11 cellular contexts compared by ENCODE assay signal in genomic region chr15:42576776-42577175, GRCh38. TPM values are rescaled to one million over a fixed set of nuclear protein-coding genes. Genes with fewer than 3 reads are reported as not detected.
DNase-seq lines count a peak whose midpoint lies in the region; ATAC-seq, FAIRE-seq and TF ChIP-seq lines count a peak whose summit lies in the region.
"Had no signal": no experiment of that assay in that cellular context is flagged by ENCODE, and none has a peak within 500 bp of the region (broad histone marks: within the 10 kb centered on the region; RNA-seq: fewer than 3 reads in every experiment).

No MANE protein-coding gene starts in this region.

- intact Hi-C loops in natural killer cell (cut with micrococcal nuclease), result no loop called here

- peaks cover 61% of the 10 kb centered on the region for H3K4me1 ChIP-seq in BLaER1
- peaks cover 8% of the 10 kb centered on the region; the same call in 1 of the 2 replicates for H3K4me1 ChIP-seq in GM23338 (ENCODE audit: insufficient read depth)
- peaks cover 16% of the 10 kb centered on the region for H3K4me1 ChIP-seq in astrocyte (ENCODE audit: insufficient read depth, low read length)

- peaks cover 8% of the 10 kb centered on the region; the same call in 1 of the 2 replicates for H3F3A ChIP-seq in GM23338 (replicated peaks; ENCODE audit: low read depth)

- DNase-seq in GM23338 (ENCODE audit: low spot score), result no peak
- no peak for DNase-seq in astrocyte (ENCODE audit: low read depth)
- no peak for DNase-seq in natural killer cell
- no peak for DNase-seq in NCI-H748 treated with DMSO at 0.1 percent for 48 hours (lab: John Stamatoyannopoulos, UW)
- no peak for DNase-seq in stimulated activated naive CD4-positive, alpha-beta T cell treated with Interleukin-2 at 50 U/mL for 16 hours (lab: John Stamatoyannopoulos, UW)
- DNase-seq in mucosa of gallbladder (ENCODE audit: low spot score), result no peak
- DNase-seq: GDM1, NCI-H526 treated with DMSO at 0.1 percent for 48 hours had no signal

- no peak overlapping the region for H2AFZ ChIP-seq in GM23338
- no peak overlapping the region for H2AFZ ChIP-seq in astrocyte (ENCODE audit: low read depth, low read length)

- H3K4me3 ChIP-seq in BLaER1 (peak overlapping the region; percentile 88), GM23338 (peak overlapping the region; percentile 78), astrocyte (ENCODE audit: insufficient read depth, low read depth, low read length) (no peak overlapping the region)

- peak overlapping the region; percentile 94 for H3K4me2 ChIP-seq in BLaER1
- peak overlapping the region; percentile 92; the same call in 1 of the 2 replicates for H3K4me2 ChIP-seq in GM23338
- peak overlapping the region; percentile 95 for H3K4me2 ChIP-seq in astrocyte (ENCODE audit: low read length)

- TF ChIP-seq CTCF in GM23338 (conservative IDR thresholded peaks at IDR 0.05; ENCODE audit: low read depth in 2 of 2), result no peak
- TF ChIP-seq CTCF in astrocyte (IDR thresholded peaks at IDR 0.05; ENCODE audit: insufficient read depth, low read depth, low read length), result no peak
- TF ChIP-seq CTCF in natural killer cell (IDR thresholded peaks at IDR 0.05), result no peak

- no peaks in the 10 kb centered on the region for H3K36me3 ChIP-seq in BLaER1
- H3K36me3 ChIP-seq in GM23338 (ENCODE audit: insufficient read depth), result no peaks in the 10 kb centered on the region
- H3K36me3 ChIP-seq in astrocyte (ENCODE audit: insufficient read depth, low read length), result no peaks in the 10 kb centered on the region

- no peak for FAIRE-seq in astrocyte (lab: Jason Lieb, UNC)
- FAIRE-seq: endometrium had no signal

- H4K20me1 ChIP-seq in BLaER1 (peaks cover 18% of the 10 kb centered on the region; the same call in 1 of the 2 replicates), GM23338 (replicated peaks; ENCODE audit: insufficient read depth) (peaks cover 20% of the 10 kb centered on the region; the same call in 1 of the 2 replicates), astrocyte (ENCODE audit: insufficient read depth, low read length) (peaks cover 26% of the 10 kb centered on the region)

- H3K27me3 ChIP-seq in BLaER1 (no peaks in the 10 kb centered on the region), GM23338 (ENCODE audit: insufficient read depth) (peaks cover 51% of the 10 kb centered on the region), astrocyte (ENCODE audit: insufficient read depth, low read length) (no peaks in the 10 kb centered on the region)

- no peaks in the 10 kb centered on the region for H3K9me2 ChIP-seq in GM23338 (ENCODE audit: insufficient read depth)

- H3K79me2 ChIP-seq in GM23338 (replicated peaks; ENCODE audit: insufficient read depth), result peaks cover 8% of the 10 kb centered on the region
- peaks cover 16% of the 10 kb centered on the region for H3K79me2 ChIP-seq in astrocyte (ENCODE audit: insufficient read depth, low read length)

- peak overlapping the region; percentile 94 for H3K4me3 Mint-ChIP-seq in GM23338
- peak overlapping the region; percentile 94 for H3K4me3 Mint-ChIP-seq in astrocyte (ENCODE audit: unreplicated experiment)
- peak overlapping the region; percentile 93 for H3K4me3 Mint-ChIP-seq in natural killer cell

- no peaks in the 10 kb centered on the region for H3K36me3 Mint-ChIP-seq in GM23338 (ENCODE audit: low read depth)
- H3K36me3 Mint-ChIP-seq in astrocyte (ENCODE audit: low read depth, unreplicated experiment), result no peaks in the 10 kb centered on the region
- H3K36me3 Mint-ChIP-seq in natural killer cell, result no peaks in the 10 kb centered on the region

- H3K27ac Mint-ChIP-seq in GM23338 (no peak overlapping the region), astrocyte (ENCODE audit: unreplicated experiment) (no peak overlapping the region), natural killer cell (peak overlapping the region in 1 of 2 donors; percentile 83)

- ATAC-seq in GM23338, result no peak
- no peak for ATAC-seq in natural killer cell
- ATAC-seq in GM21423 (IDR thresholded peaks at IDR 0.05; ENCODE audit: unreplicated experiment), result no peak

- H3K9ac ChIP-seq in BLaER1 (peak overlapping the region; percentile 85), astrocyte (ENCODE audit: low read length) (no peak overlapping the region)

- H3K9me3 Mint-ChIP-seq in GM23338, result no peaks in the 10 kb centered on the region
- no peaks in the 10 kb centered on the region for H3K9me3 Mint-ChIP-seq in astrocyte (ENCODE audit: unreplicated experiment)
- H3K9me3 Mint-ChIP-seq in natural killer cell, result no peaks in the 10 kb centered on the region

- H3K4me1 Mint-ChIP-seq in GM23338 (peaks cover 14% of the 10 kb centered on the region), astrocyte (ENCODE audit: low read depth, unreplicated experiment) (peaks cover 8% of the 10 kb centered on the region), natural killer cell (peaks cover 35 to 49% of the 10 kb centered on the region in 2 donors)

- H3K27ac ChIP-seq in BLaER1, result no peak overlapping the region
- H3K27ac ChIP-seq in GM23338 (ENCODE audit: low read depth), result no peak overlapping the region
- H3K27ac ChIP-seq in astrocyte (ENCODE audit: low read depth, low read length), result no peak overlapping the region

- no peaks in the 10 kb centered on the region for H3K9me3 ChIP-seq in BLaER1
- no peaks in the 10 kb centered on the region for H3K9me3 ChIP-seq in astrocyte (ENCODE audit: insufficient read depth, low read depth, low read length)

- H3K27me3 Mint-ChIP-seq in GM23338 (ENCODE audit: insufficient read depth, low read depth, poor library complexity) (peaks cover 39% of the 10 kb centered on the region), astrocyte (ENCODE audit: low read depth, unreplicated experiment) (no peaks in the 10 kb centered on the region), natural killer cell (ENCODE audit: low read depth in 2 of 2) (no peaks in the 10 kb centered on the region)

TF ChIP-seq in GM23338, 12 proteins besides CTCF, POLR2A, EP300 and RAD21 (continues in another document):
- TF ChIP-seq EZH2phosphoT487 (IDR thresholded peaks at IDR 0.05; ENCODE audit: unreplicated experiment) (no peak), CREB1 (CRISPR knock-in tag; IDR thresholded peaks at IDR 0.05; ENCODE audit: low read depth) (no peak), ZNF331 (CRISPR knock-in tag; IDR thresholded peaks at IDR 0.05; ENCODE audit: low read depth) (no peak), STAT1 (IDR thresholded peaks at IDR 0.05; ENCODE audit: unreplicated experiment) (no peak), POLR2AphosphoS5 (IDR thresholded peaks at IDR 0.05; ENCODE audit: low read depth) (no peak), REST (IDR thresholded peaks at IDR 0.05; ENCODE audit: unreplicated experiment) (no peak), EZH2 (IDR thresholded peaks at IDR 0.05; ENCODE audit: low read depth, unreplicated experiment) (no peak), NANOG (IDR thresholded peaks at IDR 0.05; ENCODE audit: borderline replicate concordance) (no peak), JUNB (IDR thresholded peaks at IDR 0.05; ENCODE audit: unreplicated experiment) (no peak)

RNA-seq across cellular contexts. Expression of gene STARD9, which starts 1.4 kb away (rescaled TPM):
- total RNA-seq in GM23338 (2014; rRNA removed; shearing (Covaris generic)), result 4.7 and 6.2 TPM in 2 replicates
- 1.2 and 1.8 TPM in 2 replicates for polyA plus RNA-seq in GM23338 (2016; fragmentation: Nextera tagmentation; extraction: Ambion mirVana)
- total RNA-seq in astrocyte, result 6.4 and 7.1 TPM in 2 replicates
- total RNA-seq in natural killer cell, result 10 to 100 TPM; 20.0 to 22.5 (median 20.1) TPM
- total RNA-seq in mucosa of gallbladder, result 9.8 TPM

RNA-seq across cellular contexts. Expression of gene HAUS2, which starts 28.1 kb away (rescaled TPM):
- 30.9 and 78.6 TPM in 2 replicates for total RNA-seq in GM23338 (2014; rRNA removed; shearing (Covaris generic))
- polyA plus RNA-seq in GM23338 (2016; fragmentation: Nextera tagmentation; extraction: Ambion mirVana), result 32.7 and 39.1 TPM in 2 replicates
- total RNA-seq in astrocyte, result 21.7 and 24.4 TPM in 2 replicates
- total RNA-seq in natural killer cell, result 10 to 100 TPM; 24.9 to 26.2 (median 26.1) TPM
- total RNA-seq in mucosa of gallbladder, result 12.5 TPM

RNA-seq across cellular contexts. Expression of gene LRRC57, which starts 28.2 kb away (rescaled TPM):
- 9.0 and 19.5 TPM in 2 replicates for total RNA-seq in GM23338 (2014; rRNA removed; shearing (Covaris generic))
- polyA plus RNA-seq in GM23338 (2016; fragmentation: Nextera tagmentation; extraction: Ambion mirVana), result 3.9 and 5.4 TPM in 2 replicates
- total RNA-seq in astrocyte, result 27.6 and 28.8 TPM in 2 replicates
- 10 to 100 TPM; 29.4 to 43.9 (median 29.4) TPM for total RNA-seq in natural killer cell
- total RNA-seq in mucosa of gallbladder, result 22.5 TPM
